Comparison of ENCODE assay signal across 6 cellular contexts in the genomic region with DNA sequence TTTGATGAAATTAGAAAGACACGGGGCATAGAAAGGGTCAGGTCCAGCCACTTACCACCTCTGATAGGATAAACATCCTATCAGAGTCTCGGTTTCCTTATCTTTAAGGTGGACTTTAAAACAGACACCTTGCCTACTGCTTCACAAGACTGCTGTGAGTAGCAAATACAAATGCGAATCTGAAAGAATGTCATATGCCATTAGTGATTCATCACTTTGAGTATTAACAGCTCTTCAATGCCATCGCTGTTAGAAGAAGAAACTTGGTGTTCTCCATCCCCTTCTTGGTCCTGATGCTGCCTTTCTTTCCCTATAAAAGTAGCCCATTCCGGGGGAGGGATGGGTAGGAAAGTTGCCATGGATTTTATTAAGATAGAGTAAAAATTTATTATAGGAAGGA.
"Had no signal": no experiment of that assay in that cellular context is flagged by ENCODE, and none has a peak within 500 bp of the region (broad histone marks: within the 10 kb centered on the region; RNA-seq: fewer than 3 reads in every experiment).

No MANE protein-coding gene starts in this region.

- H3K27ac ChIP-seq: HL-60 had no signal

- DNase-seq: IMR-90, KBM-7 had no signal

- H3K9me3 Mint-ChIP-seq: IgD-negative memory B cell had no signal

- H3K27ac Mint-ChIP-seq: IgD-negative memory B cell had no signal

- H3K4me3 Mint-ChIP-seq: IgD-negative memory B cell had no signal

- H3K36me3 Mint-ChIP-seq: IgD-negative memory B cell had no signal

- H3K4me3 ChIP-seq: K562 had no signal

- ATAC-seq: HepG2, K562 had no signal
